In genomic region chr4:82839624-82840023, GRCh38 we compare ENCODE assay signal across 19 cellular contexts.
"Had no signal": no experiment of that assay in that cellular context is flagged by ENCODE, and none has a peak within 500 bp of the region (broad histone marks: within the 10 kb centered on the region; RNA-seq: fewer than 3 reads in every experiment).

No MANE protein-coding gene starts in this region.

- H3K27me3 ChIP-seq: brain microvascular endothelial cell, foreskin keratinocyte, upper lobe of right lung had no signal

- H3K9me3 ChIP-seq: thoracic aorta, upper lobe of right lung had no signal

- H3K4me3 ChIP-seq: thoracic aorta, upper lobe of right lung had no signal

- H3K4me1 ChIP-seq: foreskin keratinocyte, upper lobe of right lung had no signal

- ATAC-seq: activated CD8-positive, alpha-beta T cell treated with anti-CD3 and anti-CD28 coated beads for 36 hours; activated T-helper 17 cell treated with anti-CD3 and anti-CD28 coated beads, Interleukin-2, amount 50 U/mL, for 72 hours; foreskin keratinocyte; left ventricle myocardium superior; natural killer cell; stimulated activated naive B cell treated with anti-CD40 and anti-IgM and Interleukin-4, amounts not matched to agents 10 μg/mL and 1 μg/mL and 100 μg/mL, for 72 hours; upper lobe of right lung had no signal

- DNase-seq: activated CD4-positive, alpha-beta T cell treated with anti-CD3 and anti-CD28 coated beads for 48 hours; activated CD4-positive, CD25-positive, alpha-beta regulatory T cell; activated CD8-positive, alpha-beta T cell treated with anti-CD3 and anti-CD28 coated beads for 36 hours; activated naive CD4-positive, alpha-beta T cell; activated naive CD8-positive, alpha-beta T cell treated with anti-CD3 and anti-CD28 coated beads for 36 hours; activated T-cell treated with anti-CD3 and anti-CD28 coated beads, Interleukin-2, amount 50 U/mL, for 1 hour; amygdala; brain microvascular endothelial cell; effector memory CD4-positive, alpha-beta T cell; foreskin keratinocyte; hypothalamus; kidney; left ventricle myocardium superior; natural killer cell; stimulated activated naive B cell treated with anti-CD40 and anti-IgM and Interleukin-4, amounts not matched to agents 10 μg/mL and 1 μg/mL and 100 μg/mL, for 72 hours; T1000; upper lobe of right lung had no signal

- H3K27ac ChIP-seq: brain microvascular endothelial cell, foreskin keratinocyte, thoracic aorta, upper lobe of right lung had no signal
